ENCODE assay signal across 14 cellular contexts in the genomic region with DNA sequence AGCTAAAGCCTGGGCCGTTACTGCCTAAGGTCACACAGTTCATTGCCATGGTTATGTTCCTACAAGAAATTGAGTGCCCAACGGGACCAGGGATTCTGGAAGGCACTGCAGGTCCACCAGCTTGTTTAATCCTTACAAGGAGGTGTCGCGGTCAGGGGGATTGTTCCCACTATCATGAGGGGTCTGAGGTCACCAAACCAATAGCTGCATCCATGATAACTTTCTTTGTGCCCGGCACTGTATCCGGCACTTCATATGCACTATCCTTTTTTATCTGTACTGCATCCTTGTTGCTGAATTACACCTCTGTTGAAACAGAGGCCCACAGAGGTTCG.
DNase-seq lines count a peak whose midpoint lies in the region; ATAC-seq, FAIRE-seq and TF ChIP-seq lines count a peak whose summit lies in the region.
"Had no signal": no experiment of that assay in that cellular context is flagged by ENCODE, and none has a peak within 500 bp of the region (broad histone marks: within the 10 kb centered on the region; RNA-seq: fewer than 3 reads in every experiment).

No MANE protein-coding gene starts in this region.

- H3K36me3 Mint-ChIP-seq in astrocyte (ENCODE audit: low read depth, unreplicated experiment) (peaks cover 40% of the 10 kb centered on the region), glutamatergic neuron (ENCODE audit: unreplicated experiment) (peaks cover 11% of the 10 kb centered on the region)

- H3K27ac Mint-ChIP-seq in astrocyte (ENCODE audit: unreplicated experiment): no peak overlapping the region
- peak overlapping the region; percentile 43 for H3K27ac Mint-ChIP-seq in glutamatergic neuron (ENCODE audit: unreplicated experiment)
- H3K27ac Mint-ChIP-seq: activated CD4-positive, alpha-beta memory T cell treated with anti-CD3 and anti-CD28 coated beads for 36 hours had no signal

- DNase-seq in HCT116 (ENCODE audit: low read depth, low spot score) (no peak), astrocyte (ENCODE audit: low read depth) (no peak), glutamatergic neuron (no peak), sigmoid colon (no peak), NCI-H1417 (lab: John Stamatoyannopoulos, UW) (no peak), DMS53 treated with DMSO at 0.1 percent for 48 hours (lab: John Stamatoyannopoulos, UW; ENCODE audit: unreplicated experiment) (no peak), ACHN (no peak)
- DNase-seq in stimulated activated CD4-positive, alpha-beta T cell treated with anti-CD3 and anti-CD28 coated beads, Interleukin-4, amount 100 ng/mL, for 24 hours: no peak
- DNase-seq: DMS79, gastrocnemius medialis, NCI-H774 had no signal

- H3K27me3 ChIP-seq in HCT116 (ENCODE audit: insufficient read depth, low read length) (no peaks in the 10 kb centered on the region), astrocyte (ENCODE audit: insufficient read depth, low read length) (no peaks in the 10 kb centered on the region), sigmoid colon (no peaks in the 10 kb centered on the region)
- H3K27me3 ChIP-seq: gastrocnemius medialis had no signal

- CTCF ChIA-PET in HCT116 (lab: Charles Lee): interaction anchor here (0.6 to 1.9 kb wide), 20 partner anchors 13 to 554 kb away, joined by 3 to 28 read pairs (median 4); no protein-coding TSS in a partner anchor

- no peak for FAIRE-seq in astrocyte (lab: Jason Lieb, UNC)

- no peak overlapping the region for H3K4me2 ChIP-seq in HCT116 (ENCODE audit: low read length)
- no peak overlapping the region for H3K4me2 ChIP-seq in astrocyte (ENCODE audit: low read length)

- H3K9ac ChIP-seq in HCT116 (ENCODE audit: low read length) (no peak overlapping the region), astrocyte (ENCODE audit: low read length) (peak overlapping the region; percentile 23)

- H3K9me2 ChIP-seq in HCT116 (ENCODE audit: insufficient read depth): no peaks in the 10 kb centered on the region

- RAD21 ChIA-PET in HCT116 (lab: Charles Lee; ENCODE audit: low non-redundant PET in 1 of 2, low total read pairs in 2 of 2, uncharacterized antibody in 2 of 2, unreplicated experiment in 2 of 2): interaction anchor here in 1 of 2 experiments (0.8 kb wide), 1 partner anchor 74 kb away, joined by 3 read pairs; no protein-coding TSS in a partner anchor

- H3K79me2 ChIP-seq in HCT116 (ENCODE audit: insufficient read depth, low read length) (no peaks in the 10 kb centered on the region), astrocyte (ENCODE audit: insufficient read depth, low read length) (no peaks in the 10 kb centered on the region)

- POLR2A ChIA-PET in HCT116 (lab: Charles Lee): no interaction called here

- TF ChIP-seq POLR2A in HCT116 (IDR thresholded peaks at IDR 0.05; ENCODE audit: borderline replicate concordance, extremely low read depth, insufficient read depth, insufficient read length): no peak
- TF ChIP-seq POLR2A in sigmoid colon (IDR thresholded peaks at IDR 0.05): no peak

- H3K4me1 Mint-ChIP-seq in astrocyte (ENCODE audit: low read depth, unreplicated experiment) (peaks cover 20% of the 10 kb centered on the region), glutamatergic neuron (ENCODE audit: low read depth, unreplicated experiment) (peaks cover 28% of the 10 kb centered on the region)

- 84 to 87% methylated on average over 7 of the region's 7 CpGs for WGBS in sigmoid colon, 2 donors

- H3K27me3 Mint-ChIP-seq in astrocyte (ENCODE audit: low read depth, unreplicated experiment) (no peaks in the 10 kb centered on the region), glutamatergic neuron (ENCODE audit: unreplicated experiment) (peaks cover 28% of the 10 kb centered on the region)
- H3K27me3 Mint-ChIP-seq: activated CD4-positive, alpha-beta memory T cell treated with anti-CD3 and anti-CD28 coated beads for 36 hours; CD4-positive, alpha-beta memory T cell; central memory CD8-positive, alpha-beta T cell had no signal

- H4K20me1 ChIP-seq in HCT116 (ENCODE audit: insufficient read depth): no peaks in the 10 kb centered on the region
- no peaks in the 10 kb centered on the region for H4K20me1 ChIP-seq in astrocyte (ENCODE audit: insufficient read depth, low read length)

- H3K27ac ChIP-seq in HCT116 (ENCODE audit: low read depth, low read length) (no peak overlapping the region), astrocyte (ENCODE audit: low read depth, low read length) (no peak overlapping the region), sigmoid colon (peak overlapping the region; percentile 7 to 95 (median 55))
- H3K27ac ChIP-seq: gastrocnemius medialis had no signal

- no TSS peak for BruUV-seq in HCT116 (replicated peaks; lab: Mats Ljungman, UMichigan)

- H3K36me3 ChIP-seq in HCT116 (ENCODE audit: control insufficient read depth in 1 of 2, insufficient read depth in 2 of 2, low read length in 2 of 2) (peaks cover 15 to 18% of the 10 kb centered on the region in 2 experiments; a peak in 3 of 4 replicates), astrocyte (ENCODE audit: insufficient read depth, low read length) (no peaks in the 10 kb centered on the region), sigmoid colon (peaks cover 0 to 74% (median 14%) of the 10 kb centered on the region in 4 donors)
- H3K36me3 ChIP-seq: gastrocnemius medialis had no signal

- H3K4me3 ChIP-seq in HCT116 (replicated peaks in 1 of 2; ENCODE audit: low read depth in 1 of 2, low read length in 2 of 2) (no peak overlapping the region), astrocyte (ENCODE audit: insufficient read depth, low read depth, low read length) (no peak overlapping the region), sigmoid colon (no peak overlapping the region)
- H3K4me3 ChIP-seq: gastrocnemius medialis had no signal

- in situ Hi-C loops in ACHN (cut with HindIII; ENCODE audit: low pct_ligation_motif_present, low pct_unique_long_range_greater_than_20kb, low sequenced_read_pairs): no loop called here

- H3K9me3 Mint-ChIP-seq in astrocyte (ENCODE audit: unreplicated experiment): no peaks in the 10 kb centered on the region
- peaks cover 16% of the 10 kb centered on the region for H3K9me3 Mint-ChIP-seq in glutamatergic neuron (ENCODE audit: unreplicated experiment)
- H3K9me3 Mint-ChIP-seq: activated CD4-positive, alpha-beta memory T cell treated with anti-CD3 and anti-CD28 coated beads for 36 hours; CD4-positive, alpha-beta memory T cell; central memory CD8-positive, alpha-beta T cell had no signal

- H2AFZ ChIP-seq in HCT116 (ENCODE audit: low read depth, low read length, poor library complexity, severe bottlenecking): no peak overlapping the region
- no peak overlapping the region for H2AFZ ChIP-seq in astrocyte (ENCODE audit: low read depth, low read length)

- intact Hi-C loops in HCT116 (cut with micrococcal nuclease) (loop anchor here (1.0 kb wide), 3 partner anchors 74 to 331 kb away; no protein-coding TSS in a partner anchor), sigmoid colon (cut with DNase I) (loop anchor here (2.0 kb wide), 1 partner anchor 72 kb away; no protein-coding TSS in a partner anchor)

- TF ChIP-seq EP300 in sigmoid colon (IDR thresholded peaks at IDR 0.05): no peak

- peak; percentile 10; the same call in 1 of the 2 replicates for ATAC-seq in HCT116
- ATAC-seq: gastrocnemius medialis had no signal

- H3K4me3 Mint-ChIP-seq in astrocyte (ENCODE audit: unreplicated experiment) (no peak overlapping the region), glutamatergic neuron (ENCODE audit: unreplicated experiment) (no peak overlapping the region)
- H3K4me3 Mint-ChIP-seq: activated CD4-positive, alpha-beta memory T cell treated with anti-CD3 and anti-CD28 coated beads for 36 hours; CD4-positive, alpha-beta memory T cell; central memory CD8-positive, alpha-beta T cell had no signal

- H3K9me3 ChIP-seq in HCT116 (ENCODE audit: control insufficient read depth in 1 of 2, insufficient read depth in 1 of 2, low read depth in 1 of 2, low read length in 2 of 2) (no peaks in the 10 kb centered on the region), astrocyte (ENCODE audit: insufficient read depth, low read depth, low read length) (no peaks in the 10 kb centered on the region), sigmoid colon (no peaks in the 10 kb centered on the region)
- H3K9me3 ChIP-seq: gastrocnemius medialis had no signal

- TF ChIP-seq RAD21 in HCT116 (IDR thresholded peaks at IDR 0.05; ENCODE audit: low read depth): no peak

- TF ChIP-seq CTCF in HCT116 (IDR thresholded peaks at IDR 0.05 in 2 of 3, conservative IDR thresholded peaks at IDR 0.05 in 1 of 3; ENCODE audit: borderline replicate concordance in 1 of 3, insufficient read depth in 1 of 3, low read depth in 2 of 3, low read length in 2 of 3) (no peak), astrocyte (IDR thresholded peaks at IDR 0.05; ENCODE audit: insufficient read depth, low read depth, low read length) (no peak), glutamatergic neuron (IDR thresholded peaks at IDR 0.05; ENCODE audit: partially characterized antibody, unreplicated experiment) (no peak), sigmoid colon (IDR thresholded peaks at IDR 0.05) (no peak)

- peaks cover 0 to 20% of the 10 kb centered on the region in 2 experiments; a peak in 2 of 4 replicates for H3K4me1 ChIP-seq in HCT116 (ENCODE audit: control insufficient read depth in 1 of 2, insufficient read depth in 2 of 2, low read length in 2 of 2)
- peaks cover 47% of the 10 kb centered on the region for H3K4me1 ChIP-seq in astrocyte (ENCODE audit: insufficient read depth, low read length)
- H3K4me1 ChIP-seq in sigmoid colon: peaks cover 0 to 62% (median 45%) of the 10 kb centered on the region in 4 donors

TF ChIP-seq in HCT116, 20 proteins besides CTCF, POLR2A, EP300 and RAD21 (continues in another document):
- TF ChIP-seq, protein P1, sequence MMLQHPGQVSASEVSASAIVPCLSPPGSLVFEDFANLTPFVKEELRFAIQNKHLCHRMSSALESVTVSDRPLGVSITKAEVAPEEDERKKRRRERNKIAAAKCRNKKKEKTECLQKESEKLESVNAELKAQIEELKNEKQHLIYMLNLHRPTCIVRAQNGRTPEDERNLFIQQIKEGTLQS (IDR thresholded peaks at IDR 0.05): no peak
- TF ChIP-seq, protein P2, sequence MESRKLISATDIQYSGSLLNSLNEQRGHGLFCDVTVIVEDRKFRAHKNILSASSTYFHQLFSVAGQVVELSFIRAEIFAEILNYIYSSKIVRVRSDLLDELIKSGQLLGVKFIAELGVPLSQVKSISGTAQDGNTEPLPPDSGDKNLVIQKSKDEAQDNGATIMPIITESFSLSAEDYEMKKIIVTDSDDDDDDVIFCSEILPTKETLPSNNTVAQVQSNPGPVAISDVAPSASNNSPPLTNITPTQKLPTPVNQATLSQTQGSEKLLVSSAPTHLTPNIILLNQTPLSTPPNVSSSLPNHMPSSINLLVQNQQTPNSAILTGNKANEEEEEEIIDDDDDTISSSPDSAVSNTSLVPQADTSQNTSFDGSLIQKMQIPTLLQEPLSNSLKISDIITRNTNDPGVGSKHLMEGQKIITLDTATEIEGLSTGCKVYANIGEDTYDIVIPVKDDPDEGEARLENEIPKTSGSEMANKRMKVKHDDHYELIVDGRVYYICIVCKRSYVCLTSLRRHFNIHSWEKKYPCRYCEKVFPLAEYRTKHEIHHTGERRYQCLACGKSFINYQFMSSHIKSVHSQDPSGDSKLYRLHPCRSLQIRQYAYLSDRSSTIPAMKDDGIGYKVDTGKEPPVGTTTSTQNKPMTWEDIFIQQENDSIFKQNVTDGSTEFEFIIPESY (IDR thresholded peaks at IDR 0.05; ENCODE audit: extremely low read depth, insufficient replicate concordance, low read length): no peak
- TF ChIP-seq FOSL1 (IDR thresholded peaks at IDR 0.05; ENCODE audit: low read depth): no peak
- TF ChIP-seq EZH2 (IDR thresholded peaks at IDR 0.05): no peak

Comparison
In these comparisons a context has a peak if more than half of its experiments do, and no peak if none do; other contexts are left out.
1. H3K27ac ChIP-seq: peak in sigmoid colon (4 of 4); none in HCT116 (single experiment) and astrocyte (single experiment).